28 cellular contexts compared by ENCODE assay signal in the genomic region with DNA sequence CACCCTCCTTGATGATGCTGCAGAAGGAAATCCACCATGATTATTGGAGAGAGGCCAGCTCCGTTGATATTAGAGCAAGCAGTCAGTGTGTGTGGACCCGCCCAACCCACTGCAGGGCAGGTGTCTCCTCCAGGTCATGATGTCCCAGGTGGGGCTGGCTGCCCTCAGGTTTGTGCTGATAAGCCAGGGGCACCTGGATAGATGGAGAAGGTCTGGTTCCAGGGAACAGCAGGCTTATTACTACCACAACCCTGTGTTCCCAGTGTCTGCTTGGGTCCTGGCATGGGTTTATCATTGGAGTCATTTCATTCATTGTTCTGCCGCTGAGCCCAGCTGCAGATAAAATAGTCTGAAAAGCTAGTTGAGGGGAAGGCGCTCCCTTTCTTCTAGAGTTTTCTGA.
DNase-seq lines count a peak whose midpoint lies in the region; ATAC-seq and TF ChIP-seq lines count a peak whose summit lies in the region.
"Had no signal": no experiment of that assay in that cellular context is flagged by ENCODE, and none has a peak within 500 bp of the region (broad histone marks: within the 10 kb centered on the region; RNA-seq: fewer than 3 reads in every experiment).

No MANE protein-coding gene starts in this region.

- H3K4me1 ChIP-seq in mucosa of descending colon (ENCODE audit: low read depth) (peaks cover 24% of the 10 kb centered on the region), prostate gland (replicated peaks) (no peaks in the 10 kb centered on the region)
- H3K4me1 ChIP-seq: gastroesophageal sphincter, testis, vagina had no signal

- no peaks in the 10 kb centered on the region for H3K27me3 ChIP-seq in WERI-Rb-1 (ENCODE audit: insufficient read depth, low read depth, severe bottlenecking)
- H3K27me3 ChIP-seq in prostate gland (replicated peaks; ENCODE audit: insufficient read depth) = no peaks in the 10 kb centered on the region
- H3K27me3 ChIP-seq: ovary, testis, vagina had no signal

- H3K27me3 Mint-ChIP-seq in type B pancreatic cell = peaks cover 7% of the 10 kb centered on the region

- peak overlapping the region; percentile 33 for H3K27ac Mint-ChIP-seq in type B pancreatic cell
- H3K27ac Mint-ChIP-seq: activated CD4-positive, alpha-beta memory T cell treated with anti-CD3 and anti-CD28 coated beads, Interleukin-2, amount 10 ng/mL, durations not matched to agents 7 days and 5 days; activated naive CD4-positive, alpha-beta T cell treated with anti-CD3 and anti-CD28 coated beads, Interleukin-2, amount 50 U/mL, for 24 hours; activated T-helper 17 cell treated with anti-CD3 and anti-CD28 coated beads, Interleukin-2, amount 50 U/mL, for 72 hours; CD4-positive, alpha-beta memory T cell; H9; natural killer cell treated with Interleukin-12 subunit alpha and Interleukin-12 subunit beta and Interleukin-15 and Interleukin-18, amount 100 ng/mL, for 72 hours; stimulated activated effector memory CD8-positive, alpha-beta T cell treated with anti-CD3 and anti-CD28 coated beads, Interleukin-12 subunit alpha, Interleukin-12 subunit beta, amount 100 ng/mL, for 72 hours had no signal

- H3K27ac ChIP-seq in caudate nucleus (ENCODE audit: low read depth, low read length) = peak overlapping the region; percentile 86
- no peak overlapping the region for H3K27ac ChIP-seq in WERI-Rb-1
- no peak overlapping the region for H3K27ac ChIP-seq in prostate gland
- H3K27ac ChIP-seq: gastroesophageal sphincter, ovary, SK-N-MC, testis, vagina had no signal

- TF ChIP-seq CTCF in mucosa of descending colon (IDR thresholded peaks at IDR 0.05) (no peak), type B pancreatic cell (conservative IDR thresholded peaks at IDR 0.05) (no peak), WERI-Rb-1 (IDR thresholded peaks at IDR 0.05; ENCODE audit: low read depth, low read length) (no peak), prostate gland (IDR thresholded peaks at IDR 0.05) (no peak)

- H3K36me3 ChIP-seq in mucosa of descending colon (ENCODE audit: low read depth) (no peaks in the 10 kb centered on the region), WERI-Rb-1 (no peaks in the 10 kb centered on the region), prostate gland (no peaks in the 10 kb centered on the region)
- H3K36me3 ChIP-seq: gastroesophageal sphincter, ovary, vagina had no signal

- H3K4me1 Mint-ChIP-seq in type B pancreatic cell (ENCODE audit: unreplicated experiment) = peaks cover 21% of the 10 kb centered on the region
- H3K4me1 Mint-ChIP-seq: activated CD4-positive, alpha-beta memory T cell treated with anti-CD3 and anti-CD28 coated beads, Interleukin-2, amount 10 ng/mL, durations not matched to agents 7 days and 5 days; activated naive CD4-positive, alpha-beta T cell treated with anti-CD3 and anti-CD28 coated beads, Interleukin-2, amount 50 U/mL, for 24 hours; activated T-helper 17 cell treated with anti-CD3 and anti-CD28 coated beads, Interleukin-2, amount 50 U/mL, for 72 hours; CD4-positive, alpha-beta memory T cell; stimulated activated effector memory CD8-positive, alpha-beta T cell treated with anti-CD3 and anti-CD28 coated beads, Interleukin-12 subunit alpha, Interleukin-12 subunit beta, amount 100 ng/mL, for 72 hours had no signal

- H3K9me3 ChIP-seq in mucosa of descending colon = no peaks in the 10 kb centered on the region
- no peaks in the 10 kb centered on the region for H3K9me3 ChIP-seq in WERI-Rb-1 (ENCODE audit: severe bottlenecking)
- H3K9me3 ChIP-seq in prostate gland = no peaks in the 10 kb centered on the region
- H3K9me3 ChIP-seq: ovary, testis, vagina had no signal

- 65% methylated on average over 4 of the region's 4 CpGs for WGBS in prostate gland

- no peak overlapping the region for H3K4me3 Mint-ChIP-seq in type B pancreatic cell
- H3K4me3 Mint-ChIP-seq: activated CD4-positive, alpha-beta memory T cell treated with anti-CD3 and anti-CD28 coated beads, Interleukin-2, amount 10 ng/mL, durations not matched to agents 7 days and 5 days; activated naive CD4-positive, alpha-beta T cell treated with anti-CD3 and anti-CD28 coated beads, Interleukin-2, amount 50 U/mL, for 24 hours; activated T-helper 17 cell treated with anti-CD3 and anti-CD28 coated beads, Interleukin-2, amount 50 U/mL, for 72 hours; CD4-positive, alpha-beta memory T cell; H9; natural killer cell treated with Interleukin-12 subunit alpha and Interleukin-12 subunit beta and Interleukin-15 and Interleukin-18, amount 100 ng/mL, for 72 hours; stimulated activated effector memory CD8-positive, alpha-beta T cell treated with anti-CD3 and anti-CD28 coated beads, Interleukin-12 subunit alpha, Interleukin-12 subunit beta, amount 100 ng/mL, for 72 hours had no signal

- ATAC-seq in mucosa of descending colon = peak; percentile 69
- no peak for ATAC-seq in GM19397 (IDR thresholded peaks at IDR 0.05; ENCODE audit: unreplicated experiment)
- ATAC-seq: activated T-helper 17 cell treated with anti-CD3 and anti-CD28 coated beads, Interleukin-2, amount 50 U/mL, for 72 hours; gastroesophageal sphincter; natural killer cell treated with Interleukin-12 subunit alpha and Interleukin-12 subunit beta and Interleukin-15 and Interleukin-18, amount 100 ng/mL, for 72 hours; right cardiac atrium; stimulated activated effector memory CD8-positive, alpha-beta T cell treated with anti-CD3 and anti-CD28 coated beads, Interleukin-12 subunit alpha, Interleukin-12 subunit beta, amount 100 ng/mL, for 72 hours had no signal

- H3K36me3 Mint-ChIP-seq in type B pancreatic cell = no peaks in the 10 kb centered on the region
- H3K36me3 Mint-ChIP-seq: activated naive CD4-positive, alpha-beta T cell treated with anti-CD3 and anti-CD28 coated beads, Interleukin-2, amount 50 U/mL, for 24 hours; CD4-positive, alpha-beta memory T cell; natural killer cell treated with Interleukin-12 subunit alpha and Interleukin-12 subunit beta and Interleukin-15 and Interleukin-18, amount 100 ng/mL, for 72 hours; stimulated activated effector memory CD8-positive, alpha-beta T cell treated with anti-CD3 and anti-CD28 coated beads, Interleukin-12 subunit alpha, Interleukin-12 subunit beta, amount 100 ng/mL, for 72 hours had no signal

- no peak overlapping the region for H3K4me3 ChIP-seq in mucosa of descending colon
- H3K4me3 ChIP-seq in WERI-Rb-1 (ENCODE audit: low read depth, low read length) = no peak overlapping the region
- H3K4me3 ChIP-seq in prostate gland = no peak overlapping the region
- H3K4me3 ChIP-seq: gastroesophageal sphincter, ovary, SK-N-MC, testis, vagina had no signal

- no peaks in the 10 kb centered on the region for H3K9me3 Mint-ChIP-seq in type B pancreatic cell
- H3K9me3 Mint-ChIP-seq: activated naive CD4-positive, alpha-beta T cell treated with anti-CD3 and anti-CD28 coated beads, Interleukin-2, amount 50 U/mL, for 24 hours; natural killer cell treated with Interleukin-12 subunit alpha and Interleukin-12 subunit beta and Interleukin-15 and Interleukin-18, amount 100 ng/mL, for 72 hours had no signal

- TF ChIP-seq POLR2A in prostate gland (IDR thresholded peaks at IDR 0.05) = no peak

- intact Hi-C loops in mucosa of descending colon (cut with DNase I, micrococcal nuclease) (no loop called here), prostate gland (cut with DNase I) (no loop called here)

- DNase-seq in NCI-H748 (lab: John Stamatoyannopoulos, UW; ENCODE audit: unreplicated experiment) (peak; percentile 42), NCI-H748 treated with DMSO at 0.1 percent for 48 hours (lab: John Stamatoyannopoulos, UW) (no peak), caudate nucleus (lab: John Stamatoyannopoulos, UW) (peak in 27 of 61 donors; percentile 5 to 64 (median 33)), mucosa of descending colon (peak; percentile 75 to 87 (median 86)), type B pancreatic cell (ENCODE audit: extremely low spot score, unreplicated experiment) (no peak), WERI-Rb-1 (no peak), prostate gland (ENCODE audit: low spot score) (no peak)
- DNase-seq: activated CD4-positive, alpha-beta memory T cell treated with anti-CD3 and anti-CD28 coated beads, Interleukin-2, amount 10 ng/mL, durations not matched to agents 7 days and 5 days; activated CD4-positive, alpha-beta T cell treated with anti-CD3 and anti-CD28 coated beads for 1 hour; activated CD8-positive, alpha-beta memory T cell treated with anti-CD3 and anti-CD28 coated beads, Interleukin-2, amount 50 U/mL, for 48 hours; CD4-positive, alpha-beta memory T cell; dermis blood vessel endothelial cell; H9; NCI-H1930; NCI-H2227 treated with DMSO at 0.1 percent for 48 hours; ovary; right cardiac atrium; RPMI8226; stimulated activated CD4-positive, alpha-beta T cell treated with anti-CD3 and anti-CD28 coated beads, Interleukin-4, amount 100 ng/mL, for 24 hours; testis had no signal

Comparison
In these comparisons a context has a peak if more than half of its experiments do, and no peak if none do; other contexts are left out.
1. DNase-seq: peak in NCI-H748 (single experiment) and mucosa of descending colon (3 of 3); none in NCI-H748 treated with DMSO at 0.1 percent for 48 hours (single experiment), type B pancreatic cell (single experiment), WERI-Rb-1 (single experiment) and prostate gland (single experiment).